In genomic region chr7:1169409-1170368, GRCh38 we compare ENCODE assay signal across 8 cellular contexts. TPM values are rescaled to one million over a fixed set of nuclear protein-coding genes. Genes with fewer than 3 reads are reported as not detected.
A peak's percentile ranks its signal among the peaks of the same experiment; 100 is the strongest.
DNase-seq lines count a peak whose midpoint lies in the region; ATAC-seq and TF ChIP-seq lines count a peak whose summit lies in the region.

No MANE protein-coding gene starts in this region.

- peak; percentile 99 for TF ChIP-seq CTCF in 22Rv1 (IDR thresholded peaks at IDR 0.05)
- TF ChIP-seq CTCF in right atrium auricular region (IDR thresholded peaks at IDR 0.05): peak; percentile 78 to 91
- TF ChIP-seq CTCF in sigmoid colon (IDR thresholded peaks at IDR 0.05): peak; percentile 55 to 76 (median 72)

- intact Hi-C loops in sigmoid colon (cut with DNase I): no loop called here

- H3K4me1 ChIP-seq in right atrium auricular region (peaks cover 0 to 14% of the 10 kb centered on the region in 2 donors), sigmoid colon (peaks cover 0 to 17% (median 6%) of the 10 kb centered on the region in 4 donors)

- H3K36me3 ChIP-seq in right atrium auricular region: no peaks in the 10 kb centered on the region
- H3K36me3 ChIP-seq in sigmoid colon: peaks cover 0 to 8% (median 1%) of the 10 kb centered on the region in 4 donors

- H3K4me1 Mint-ChIP-seq in T-cell: peaks cover 4 to 14% (median 5%) of the 10 kb centered on the region in 3 donors
- H3K4me1 Mint-ChIP-seq in activated naive CD8-positive, alpha-beta T cell treated with anti-CD3 and anti-CD28 coated beads, Interleukin-2, amount 50 U/mL, for 24 hours: peaks cover 2% of the 10 kb centered on the region

- H3K4me3 ChIP-seq in right atrium auricular region (peak overlapping the region; percentile 34 to 56), sigmoid colon (peak overlapping the region; percentile 17 to 57 (median 46))

- no peaks in the 10 kb centered on the region for H3K36me3 Mint-ChIP-seq in T-cell
- H3K36me3 Mint-ChIP-seq in activated naive CD8-positive, alpha-beta T cell treated with anti-CD3 and anti-CD28 coated beads, Interleukin-2, amount 50 U/mL, for 24 hours (ENCODE audit: low read depth): no peaks in the 10 kb centered on the region

- no peaks in the 10 kb centered on the region for H3K27me3 ChIP-seq in right atrium auricular region
- no peaks in the 10 kb centered on the region for H3K27me3 ChIP-seq in sigmoid colon

- peak; percentile 59 for TF ChIP-seq POLR2A in GM18526 (IDR thresholded peaks at IDR 0.05; ENCODE audit: extremely low read depth, insufficient read length)
- no peak for TF ChIP-seq POLR2A in sigmoid colon (IDR thresholded peaks at IDR 0.05)

- no peaks in the 10 kb centered on the region for H3K9me3 Mint-ChIP-seq in T-cell
- H3K9me3 Mint-ChIP-seq in activated naive CD8-positive, alpha-beta T cell treated with anti-CD3 and anti-CD28 coated beads, Interleukin-2, amount 50 U/mL, for 24 hours: no peaks in the 10 kb centered on the region

- H3K9me3 ChIP-seq in right atrium auricular region (no peaks in the 10 kb centered on the region), sigmoid colon (no peaks in the 10 kb centered on the region)

- peaks cover 0 to 3% of the 10 kb centered on the region in 2 donors for H3K27me3 Mint-ChIP-seq in T-cell
- no peaks in the 10 kb centered on the region for H3K27me3 Mint-ChIP-seq in activated naive CD8-positive, alpha-beta T cell treated with anti-CD3 and anti-CD28 coated beads, Interleukin-2, amount 50 U/mL, for 24 hours

- peak overlapping the region; percentile 71 for H3K27ac ChIP-seq in 22Rv1
- peak overlapping the region; percentile 51 to 55 for H3K27ac ChIP-seq in right atrium auricular region
- peak overlapping the region; percentile 36 to 62 (median 48) for H3K27ac ChIP-seq in sigmoid colon

- WGBS in sigmoid colon, 2 donors: 45 to 51% methylated on average over 43 of the region's 43 CpGs

- peak; percentile 89 for ATAC-seq in HG03460 (IDR thresholded peaks at IDR 0.05; ENCODE audit: unreplicated experiment)
- peak; percentile 97 to 100 (median 99) for ATAC-seq in T-cell (replicated peaks in 1 of 4)
- ATAC-seq in activated naive CD8-positive, alpha-beta T cell treated with anti-CD3 and anti-CD28 coated beads, Interleukin-2, amount 50 U/mL, for 24 hours: peak; percentile 75
- no peak for ATAC-seq in GM18861 (IDR thresholded peaks at IDR 0.05; ENCODE audit: unreplicated experiment)

- DNase-seq in T-cell: peak; percentile 77 to 97 (median 90)
- peak; percentile 88 for DNase-seq in activated naive CD8-positive, alpha-beta T cell treated with anti-CD3 and anti-CD28 coated beads, Interleukin-2, amount 50 U/mL, for 24 hours
- DNase-seq in right atrium auricular region (ENCODE audit: low spot score): peak; percentile 87
- peak; percentile 92 for DNase-seq in sigmoid colon

- H3K4me3 Mint-ChIP-seq in T-cell: peak overlapping the region; percentile 3 to 85 (median 78)
- peak overlapping the region; percentile 36 for H3K4me3 Mint-ChIP-seq in activated naive CD8-positive, alpha-beta T cell treated with anti-CD3 and anti-CD28 coated beads, Interleukin-2, amount 50 U/mL, for 24 hours

- POLR2A ChIA-PET in T-cell (lab: Charles Lee): no interaction called here

- CTCF ChIA-PET in T-cell (lab: Charles Lee): interaction anchor here in 1 of 2 donors (0.5 to 0.7 kb wide), 2 partner anchors 176 to 1178 kb away, joined by 3 to 5 read pairs; no protein-coding TSS in a partner anchor

- H3K27ac Mint-ChIP-seq in T-cell: peak overlapping the region in 1 of 2 donors; percentile 92
- H3K27ac Mint-ChIP-seq in activated naive CD8-positive, alpha-beta T cell treated with anti-CD3 and anti-CD28 coated beads, Interleukin-2, amount 50 U/mL, for 24 hours: no peak overlapping the region

- no peak for TF ChIP-seq EP300 in sigmoid colon (IDR thresholded peaks at IDR 0.05)

RNA-seq across cellular contexts. Expression of gene ZFAND2A, which starts 9.7 kb away (rescaled TPM):
- 10 to 100 TPM; 26.6 to 77.3 (median 30.1) TPM for total RNA-seq in T-cell
- 10 to 100 TPM; 10.2 to 16.2 TPM for total RNA-seq in right atrium auricular region
- 10 to 100 TPM; 21.6 to 28.2 (median 25.0) TPM for total RNA-seq in sigmoid colon
- 100 to 1,000 TPM in 1 of 3 donors, 10 to 100 TPM in 2; 35.5 to 231 (median 99.7) TPM for polyA plus RNA-seq in sigmoid colon
